ENCODE assay signal across 17 cellular contexts in genomic region chr7:41425926-41426325, GRCh38.
A peak's percentile ranks its signal among the peaks of the same experiment; 100 is the strongest.
DNase-seq lines count a peak whose midpoint lies in the region; ATAC-seq and TF ChIP-seq lines count a peak whose summit lies in the region.
"Had no signal": no experiment of that assay in that cellular context is flagged by ENCODE, and none has a peak within 500 bp of the region (broad histone marks: within the 10 kb centered on the region; RNA-seq: fewer than 3 reads in every experiment).

No MANE protein-coding gene starts in this region.

- no peak for TF ChIP-seq CTCF in fibroblast of mammary gland (conservative IDR thresholded peaks at IDR 0.05; ENCODE audit: control insufficient read depth, insufficient read depth, low read depth, low read length)

- H3K79me2 ChIP-seq in GM23248 (ENCODE audit: insufficient read depth) = no peaks in the 10 kb centered on the region

- no peak overlapping the region for H2AFZ ChIP-seq in GM23248

- WGBS in GM23248 (ENCODE audit: low coverage in 1 of 2, low lambda C conversion rate in 2 of 2, missing lambda C conversion rate in 2 of 2), 2 experiments = 27 to 34% methylated on average over 3 of the region's 3 CpGs

- intact Hi-C loops in activated naive CD4-positive, alpha-beta T cell treated with anti-CD3 and anti-CD28 coated beads for 36 hours (cut with micrococcal nuclease) = no loop called here

- H3K9me3 Mint-ChIP-seq in activated naive CD4-positive, alpha-beta T cell treated with anti-CD3 and anti-CD28 coated beads for 36 hours = peaks cover 4% of the 10 kb centered on the region

- H3K4me3 ChIP-seq in GM23248 = no peak overlapping the region
- H3K4me3 ChIP-seq in fibroblast of mammary gland (ENCODE audit: control insufficient read depth, low read depth, low read length) = no peak overlapping the region
- no peak overlapping the region for H3K4me3 ChIP-seq in skeletal muscle satellite cell (ENCODE audit: low read length)

- H4K20me1 ChIP-seq in GM23248 (ENCODE audit: insufficient read depth) = no peaks in the 10 kb centered on the region

- no peak overlapping the region for H3K4me3 Mint-ChIP-seq in activated naive CD4-positive, alpha-beta T cell treated with anti-CD3 and anti-CD28 coated beads for 36 hours
- H3K4me3 Mint-ChIP-seq: activated naive CD8-positive, alpha-beta T cell; CD4-positive, CD25-positive, alpha-beta regulatory T cell; stimulated activated effector memory CD8-positive, alpha-beta T cell treated with anti-CD3 and anti-CD28 coated beads, Interleukin-12 subunit alpha, Interleukin-12 subunit beta, amount 100 ng/mL, for 72 hours had no signal

- no peaks in the 10 kb centered on the region for H3K4me1 Mint-ChIP-seq in activated naive CD4-positive, alpha-beta T cell treated with anti-CD3 and anti-CD28 coated beads for 36 hours (ENCODE audit: low read depth)
- H3K4me1 Mint-ChIP-seq: CD4-positive, CD25-positive, alpha-beta regulatory T cell; stimulated activated effector memory CD8-positive, alpha-beta T cell treated with anti-CD3 and anti-CD28 coated beads, Interleukin-12 subunit alpha, Interleukin-12 subunit beta, amount 100 ng/mL, for 72 hours had no signal

- H3K27me3 Mint-ChIP-seq in activated naive CD4-positive, alpha-beta T cell treated with anti-CD3 and anti-CD28 coated beads for 36 hours (ENCODE audit: low read depth) = no peaks in the 10 kb centered on the region
- H3K27me3 Mint-ChIP-seq: activated naive CD8-positive, alpha-beta T cell; CD4-positive, CD25-positive, alpha-beta regulatory T cell had no signal

- H3K9me2 ChIP-seq in GM23248 (ENCODE audit: insufficient read depth) = no peaks in the 10 kb centered on the region

- H3K36me3 Mint-ChIP-seq in activated naive CD4-positive, alpha-beta T cell treated with anti-CD3 and anti-CD28 coated beads for 36 hours (ENCODE audit: low read depth) = no peaks in the 10 kb centered on the region
- H3K36me3 Mint-ChIP-seq: activated naive CD8-positive, alpha-beta T cell; CD4-positive, CD25-positive, alpha-beta regulatory T cell; stimulated activated effector memory CD8-positive, alpha-beta T cell treated with anti-CD3 and anti-CD28 coated beads, Interleukin-12 subunit alpha, Interleukin-12 subunit beta, amount 100 ng/mL, for 72 hours had no signal

- ATAC-seq in SK-N-SH treated with all-trans-retinoic acid at 6 μM for 48 hours = peak; percentile 59
- no peak for ATAC-seq in HG03095 (IDR thresholded peaks at IDR 0.05; ENCODE audit: unreplicated experiment)
- ATAC-seq: stimulated activated effector memory CD8-positive, alpha-beta T cell treated with anti-CD3 and anti-CD28 coated beads, Interleukin-12 subunit alpha, Interleukin-12 subunit beta, amount 100 ng/mL, for 72 hours had no signal

- DNase-seq in GM23248 (peak; percentile 86), fibroblast of mammary gland (ENCODE audit: low read depth) (peak; percentile 86), KG1 (lab: John Stamatoyannopoulos, UW) (no peak), GDM1 (lab: John Stamatoyannopoulos, UW) (no peak)
- DNase-seq in activated naive CD4-positive, alpha-beta T cell treated with anti-CD3 and anti-CD28 coated beads for 36 hours = no peak
- DNase-seq: activated CD4-positive, CD25-positive, alpha-beta regulatory T cell; activated CD8-positive, alpha-beta memory T cell treated with anti-CD3 and anti-CD28 coated beads, Interleukin-2, amount 50 U/mL, for 48 hours; CD4-positive, CD25-positive, alpha-beta regulatory T cell; cortex of kidney; GF-D8; retina; stimulated activated CD4-positive, alpha-beta T cell treated with anti-CD3 and anti-CD28 coated beads, Interleukin-4, amount 100 ng/mL, for 24 hours had no signal

- H3K4me1 ChIP-seq in GM23248 (ENCODE audit: insufficient read depth) (peaks cover 14% of the 10 kb centered on the region), skeletal muscle satellite cell (ENCODE audit: control insufficient read depth, insufficient read depth, low read length) (peaks cover 20% of the 10 kb centered on the region)

- H3F3A ChIP-seq in GM23248 (ENCODE audit: insufficient read depth) = peaks cover 13% of the 10 kb centered on the region; the same call in 1 of the 2 replicates

- CTCF ChIA-PET in activated naive CD4-positive, alpha-beta T cell treated with anti-CD3 and anti-CD28 coated beads for 36 hours (lab: Charles Lee) = no interaction called here

- H3K27ac Mint-ChIP-seq in activated naive CD4-positive, alpha-beta T cell treated with anti-CD3 and anti-CD28 coated beads for 36 hours = no peak overlapping the region
- H3K27ac Mint-ChIP-seq: activated naive CD8-positive, alpha-beta T cell; stimulated activated effector memory CD8-positive, alpha-beta T cell treated with anti-CD3 and anti-CD28 coated beads, Interleukin-12 subunit alpha, Interleukin-12 subunit beta, amount 100 ng/mL, for 72 hours had no signal

- H3K4me2 ChIP-seq in GM23248 (ENCODE audit: unreplicated experiment) = peak overlapping the region; percentile 13
- H3K4me2 ChIP-seq in skeletal muscle satellite cell (ENCODE audit: low read length) = peak overlapping the region; percentile 58

- H3K27me3 ChIP-seq in GM23248 (replicated peaks; ENCODE audit: insufficient read depth) (no peaks in the 10 kb centered on the region), skeletal muscle satellite cell (ENCODE audit: control insufficient read depth, insufficient read depth, low read length) (no peaks in the 10 kb centered on the region)

- H3K9ac ChIP-seq in GM23248 = no peak overlapping the region
- peak overlapping the region; percentile 67 for H3K9ac ChIP-seq in skeletal muscle satellite cell (ENCODE audit: low read depth, low read length)

- no peaks in the 10 kb centered on the region for H3K36me3 ChIP-seq in GM23248 (ENCODE audit: low read depth)
- H3K36me3 ChIP-seq in skeletal muscle satellite cell (ENCODE audit: insufficient read depth, low read length) = no peaks in the 10 kb centered on the region

- in situ Hi-C loops in GM23248 (cut with MboI) = no loop called here

- H3K9me3 ChIP-seq in GM23248 (ENCODE audit: low read depth) (no peaks in the 10 kb centered on the region), skeletal muscle satellite cell (replicated peaks; ENCODE audit: low read length) (no peaks in the 10 kb centered on the region)

- 0 out of 2 replicates have a peak overlapping the region, but pooled peaks have one; percentile 17 for H3K27ac ChIP-seq in GM23248

TF ChIP-seq in SK-N-SH treated with all-trans-retinoic acid at 6 μM for 48 hours, 23 proteins besides CTCF, POLR2A, EP300 and RAD21:
- TF ChIP-seq ARNTL (CRISPR knock-in tag; IDR thresholded peaks at IDR 0.05; ENCODE audit: borderline replicate concordance, low read depth) (no peak), ZFP3 (CRISPR knock-in tag; IDR thresholded peaks at IDR 0.05) (no peak), GLIS3 (CRISPR knock-in tag; IDR thresholded peaks at IDR 0.05) (no peak), SNAI2 (CRISPR knock-in tag; IDR thresholded peaks at IDR 0.05) (no peak), ZNF8 (CRISPR knock-in tag; IDR thresholded peaks at IDR 0.05) (no peak), BACH2 (CRISPR knock-in tag; IDR thresholded peaks at IDR 0.05; ENCODE audit: borderline replicate concordance) (no peak), TOX (CRISPR knock-in tag; IDR thresholded peaks at IDR 0.05; ENCODE audit: borderline replicate concordance) (no peak)
- TF ChIP-seq, protein P1, sequence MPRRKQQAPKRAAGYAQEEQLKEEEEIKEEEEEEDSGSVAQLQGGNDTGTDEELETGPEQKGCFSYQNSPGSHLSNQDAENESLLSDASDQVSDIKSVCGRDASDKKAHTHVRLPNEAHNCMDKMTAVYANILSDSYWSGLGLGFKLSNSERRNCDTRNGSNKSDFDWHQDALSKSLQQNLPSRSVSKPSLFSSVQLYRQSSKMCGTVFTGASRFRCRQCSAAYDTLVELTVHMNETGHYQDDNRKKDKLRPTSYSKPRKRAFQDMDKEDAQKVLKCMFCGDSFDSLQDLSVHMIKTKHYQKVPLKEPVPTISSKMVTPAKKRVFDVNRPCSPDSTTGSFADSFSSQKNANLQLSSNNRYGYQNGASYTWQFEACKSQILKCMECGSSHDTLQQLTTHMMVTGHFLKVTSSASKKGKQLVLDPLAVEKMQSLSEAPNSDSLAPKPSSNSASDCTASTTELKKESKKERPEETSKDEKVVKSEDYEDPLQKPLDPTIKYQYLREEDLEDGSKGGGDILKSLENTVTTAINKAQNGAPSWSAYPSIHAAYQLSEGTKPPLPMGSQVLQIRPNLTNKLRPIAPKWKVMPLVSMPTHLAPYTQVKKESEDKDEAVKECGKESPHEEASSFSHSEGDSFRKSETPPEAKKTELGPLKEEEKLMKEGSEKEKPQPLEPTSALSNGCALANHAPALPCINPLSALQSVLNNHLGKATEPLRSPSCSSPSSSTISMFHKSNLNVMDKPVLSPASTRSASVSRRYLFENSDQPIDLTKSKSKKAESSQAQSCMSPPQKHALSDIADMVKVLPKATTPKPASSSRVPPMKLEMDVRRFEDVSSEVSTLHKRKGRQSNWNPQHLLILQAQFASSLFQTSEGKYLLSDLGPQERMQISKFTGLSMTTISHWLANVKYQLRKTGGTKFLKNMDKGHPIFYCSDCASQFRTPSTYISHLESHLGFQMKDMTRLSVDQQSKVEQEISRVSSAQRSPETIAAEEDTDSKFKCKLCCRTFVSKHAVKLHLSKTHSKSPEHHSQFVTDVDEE (CRISPR knock-in tag; IDR thresholded peaks at IDR 0.05) = no peak

Comparison
In these comparisons a context has a peak if more than half of its experiments do, and no peak if none do; other contexts are left out.
1. DNase-seq: peak in GM23248 (single experiment) and fibroblast of mammary gland (single experiment); none in activated naive CD4-positive, alpha-beta T cell treated with anti-CD3 and anti-CD28 coated beads for 36 hours (single experiment), KG1 (single experiment) and GDM1 (single experiment).